ENCODE assay signal across 5 cellular contexts in genomic region chr15:52443205-52443604, GRCh38.
TF ChIP-seq lines count a peak whose summit lies in the region.

No MANE protein-coding gene starts in this region.

TF ChIP-seq in A549, 52 proteins besides CTCF, POLR2A, EP300 and RAD21:
- peak; percentile 97 for TF ChIP-seq MAFK (IDR thresholded peaks at IDR 0.05; ENCODE audit: partially characterized antibody)

TF ChIP-seq in IMR-90, 13 proteins besides CTCF, POLR2A, EP300 and RAD21:
- peak; percentile 98 for TF ChIP-seq MAFK (IDR thresholded peaks at IDR 0.05; ENCODE audit: low read depth, low read length)

TF ChIP-seq in K562, 482 proteins besides CTCF, POLR2A, EP300 and RAD21:
- TF ChIP-seq C11orf30 (IDR thresholded peaks at IDR 0.05; ENCODE audit: low read depth) (peak; percentile 91), MAFG (tag; conservative IDR thresholded peaks at IDR 0.05) (peak; percentile 93), ZNF316 (IDR thresholded peaks at IDR 0.05) (peak; percentile 95), MAFF (IDR thresholded peaks at IDR 0.05; ENCODE audit: low read length) (peak; percentile 96), MAFK (IDR thresholded peaks at IDR 0.05; ENCODE audit: low read length) (peak; percentile 96)

TF ChIP-seq in H1, 55 proteins besides CTCF, POLR2A, EP300 and RAD21:
- peak; percentile 94 for TF ChIP-seq MAFK (IDR thresholded peaks at IDR 0.05; ENCODE audit: low read depth, low read length)

TF ChIP-seq in HepG2, 621 proteins besides CTCF, POLR2A, EP300 and RAD21:
- TF ChIP-seq MAFK (conservative IDR thresholded peaks at IDR 0.05 in 1 of 2, IDR thresholded peaks at IDR 0.05 in 1 of 2; ENCODE audit: low read length in 2 of 2), result peak; percentile 96 to 98
- peak; percentile 98 for TF ChIP-seq MAFF (IDR thresholded peaks at IDR 0.05; ENCODE audit: low read depth, low read length)
- 0 out of 2 replicates have a peak, but pooled peaks have one; percentile 14 for TF ChIP-seq MAFG (CRISPR knock-in tag; IDR thresholded peaks at IDR 0.05)
TF ChIP-seq in HepG2: peak in this region for 3; not testable (repeated sequence) for 618.
